ENCODE assay signal across 10 cellular contexts in genomic region chr17:43175213-43176118, GRCh38. TPM values are rescaled to one million over a fixed set of nuclear protein-coding genes. Genes with fewer than 3 reads are reported as not detected.
DNase-seq lines count a peak whose midpoint lies in the region; ATAC-seq, FAIRE-seq and TF ChIP-seq lines count a peak whose summit lies in the region.
"Had no signal": no experiment of that assay in that cellular context is flagged by ENCODE, and none has a peak within 500 bp of the region (broad histone marks: within the 10 kb centered on the region; RNA-seq: fewer than 3 reads in every experiment).

No MANE protein-coding gene starts in this region.

- peaks cover 26 to 30% of the 10 kb centered on the region in 2 donors for H3K4me1 ChIP-seq in kidney (ENCODE audit: control insufficient read depth in 1 of 2, insufficient read depth in 1 of 2, low read depth in 1 of 2, low read length in 2 of 2)
- peaks cover 42 to 60% of the 10 kb centered on the region in 2 donors for H3K4me1 ChIP-seq in thoracic aorta (ENCODE audit: control insufficient read depth in 1 of 2, low read depth in 2 of 2)

- H3K27ac ChIP-seq in kidney (ENCODE audit: low read depth in 2 of 2, low read length in 2 of 2) = peak overlapping the region; percentile 37 to 43
- H3K27ac ChIP-seq in thoracic aorta = peak overlapping the region; percentile 71 to 99
- H3K27ac ChIP-seq: BLaER1 had no signal

- TF ChIP-seq CTCF in kidney (IDR thresholded peaks at IDR 0.05; ENCODE audit: borderline replicate concordance, extremely low read depth, insufficient read depth) (no peak), thoracic aorta (IDR thresholded peaks at IDR 0.05) (no peak)

- H3K4me3 Mint-ChIP-seq in activated T-cell treated with anti-CD3 and anti-CD28 coated beads, Interleukin-2, amount 50 U/mL, for 24 hours = peak overlapping the region; percentile 64
- H3K4me3 Mint-ChIP-seq in activated naive CD8-positive, alpha-beta T cell treated with anti-CD3 and anti-CD28 coated beads for 36 hours = peak overlapping the region; percentile 65

- H3K36me3 ChIP-seq in kidney (ENCODE audit: control insufficient read depth in 1 of 2, insufficient read depth in 2 of 2, low read length in 2 of 2) (peaks cover 15 to 27% of the 10 kb centered on the region in 2 donors), thoracic aorta (peaks cover 27% of the 10 kb centered on the region)

- intact Hi-C loops in kidney (cut with DNase I) = no loop called here

- no peaks in the 10 kb centered on the region for H3K27me3 ChIP-seq in thoracic aorta (replicated peaks; ENCODE audit: insufficient read depth)
- H3K27me3 ChIP-seq: BLaER1 had no signal

- ATAC-seq in thoracic aorta (ENCODE audit: insufficient number of reproducible peaks, low FRiP score, low read depth) = peak; percentile 13

- H3K4me1 Mint-ChIP-seq in activated T-cell treated with anti-CD3 and anti-CD28 coated beads, Interleukin-2, amount 50 U/mL, for 24 hours (ENCODE audit: low read depth) = peaks cover 49% of the 10 kb centered on the region
- H3K4me1 Mint-ChIP-seq in activated naive CD8-positive, alpha-beta T cell treated with anti-CD3 and anti-CD28 coated beads for 36 hours = peaks cover 43% of the 10 kb centered on the region

- H3K9me3 Mint-ChIP-seq in activated T-cell treated with anti-CD3 and anti-CD28 coated beads, Interleukin-2, amount 50 U/mL, for 24 hours = no peaks in the 10 kb centered on the region
- no peaks in the 10 kb centered on the region for H3K9me3 Mint-ChIP-seq in activated naive CD8-positive, alpha-beta T cell treated with anti-CD3 and anti-CD28 coated beads for 36 hours

- FAIRE-seq in kidney (lab: Jason Lieb, UNC) (no peak), urothelium cell line (lab: Jason Lieb, UNC) (no peak)

- H3K4me3 ChIP-seq in kidney (ENCODE audit: low read length in 2 of 2) (peak overlapping the region; percentile 14 to 40), thoracic aorta (peak overlapping the region; percentile 47)
- H3K4me3 ChIP-seq: BLaER1 had no signal

- no peak overlapping the region for H3K9ac ChIP-seq in kidney (ENCODE audit: low read length in 2 of 2)
- H3K9ac ChIP-seq: BLaER1 had no signal

- H3K36me3 Mint-ChIP-seq in activated T-cell treated with anti-CD3 and anti-CD28 coated beads, Interleukin-2, amount 50 U/mL, for 24 hours (ENCODE audit: low read depth) = peaks cover 36% of the 10 kb centered on the region
- H3K36me3 Mint-ChIP-seq in activated naive CD8-positive, alpha-beta T cell treated with anti-CD3 and anti-CD28 coated beads for 36 hours = peaks cover 23% of the 10 kb centered on the region

- peak overlapping the region; percentile 97 for H3K27ac Mint-ChIP-seq in activated T-cell treated with anti-CD3 and anti-CD28 coated beads, Interleukin-2, amount 50 U/mL, for 24 hours
- peak overlapping the region; percentile 98 for H3K27ac Mint-ChIP-seq in activated naive CD8-positive, alpha-beta T cell treated with anti-CD3 and anti-CD28 coated beads for 36 hours

- no peak for DNase-seq in activated T-cell treated with anti-CD3 and anti-CD28 coated beads, Interleukin-2, amount 50 U/mL, for 24 hours
- no peak for DNase-seq in activated T-cell treated with anti-CD3 and anti-CD28 coated beads, Interleukin-2, amount 50 U/mL, for 1 hour
- DNase-seq in activated naive CD8-positive, alpha-beta T cell treated with anti-CD3 and anti-CD28 coated beads for 36 hours = no peak
- no peak for DNase-seq in kidney
- DNase-seq in thoracic aorta (ENCODE audit: low spot score) = no peak
- no peak for DNase-seq in urothelium cell line (ENCODE audit: low spot score)
- no peak for DNase-seq in NAMALWA (ENCODE audit: low spot score)
- DNase-seq in UCSD-AML1 (lab: John Stamatoyannopoulos, UW; ENCODE audit: unreplicated experiment) = no peak
- DNase-seq: aorta had no signal

- H3K27me3 Mint-ChIP-seq in activated T-cell treated with anti-CD3 and anti-CD28 coated beads, Interleukin-2, amount 50 U/mL, for 24 hours = no peaks in the 10 kb centered on the region
- H3K27me3 Mint-ChIP-seq in activated naive CD8-positive, alpha-beta T cell treated with anti-CD3 and anti-CD28 coated beads for 36 hours = no peaks in the 10 kb centered on the region

- H3K9me3 ChIP-seq in kidney (ENCODE audit: control insufficient read depth in 1 of 2, low read length in 2 of 2) (no peaks in the 10 kb centered on the region), thoracic aorta (no peaks in the 10 kb centered on the region)
- H3K9me3 ChIP-seq: BLaER1 had no signal

RNA-seq across cellular contexts. Expression of gene NBR1, which starts 4.5 kb away (rescaled TPM):
- 10 to 100 TPM; 36.7 to 36.9 TPM for total RNA-seq in activated naive CD8-positive, alpha-beta T cell treated with anti-CD3 and anti-CD28 coated beads for 36 hours
- total RNA-seq in kidney (88.9 TPM), thoracic aorta (100 to 1,000 TPM in 1 of 2 donors, 10 to 100 TPM in 1; 92.1 to 101 TPM)
- 50.4 TPM for polyA plus RNA-seq in kidney (ENCODE audit: insufficient read depth, low read depth, low replicate concordance)

RNA-seq across cellular contexts. Expression of gene TMEM106A, which starts 36.2 kb away (rescaled TPM):
- total RNA-seq in activated naive CD8-positive, alpha-beta T cell treated with anti-CD3 and anti-CD28 coated beads for 36 hours = 10 to 100 TPM in 1 of 2 experiments, 1 to 10 TPM in 1; 9.0 to 10.6 TPM
- total RNA-seq in kidney (18.1 TPM), thoracic aorta (10 to 100 TPM; 17.3 to 22.5 TPM)
- 15.7 TPM for polyA plus RNA-seq in kidney (ENCODE audit: insufficient read depth, low read depth, low replicate concordance)

RNA-seq across cellular contexts. Expression of gene BRCA1, which starts 50.3 kb away (rescaled TPM):
- total RNA-seq in activated naive CD8-positive, alpha-beta T cell treated with anti-CD3 and anti-CD28 coated beads for 36 hours = 10 to 100 TPM; 84.1 to 86.7 TPM
- total RNA-seq in kidney (5.1 TPM), thoracic aorta (10 to 100 TPM in 1 of 2 donors, 1 to 10 TPM in 1; 8.6 to 21.1 TPM)
- polyA plus RNA-seq in kidney (ENCODE audit: insufficient read depth, low read depth, low replicate concordance) = 1.4 TPM

RNA-seq across cellular contexts. Expression of gene CCDC200, which starts 53.0 kb away (rescaled TPM):
- total RNA-seq in activated naive CD8-positive, alpha-beta T cell treated with anti-CD3 and anti-CD28 coated beads for 36 hours = not detected
- total RNA-seq in kidney (not detected), thoracic aorta (not detected)
- not detected for polyA plus RNA-seq in kidney (ENCODE audit: insufficient read depth, low read depth, low replicate concordance)
- total RNA-seq: aorta had no signal
- polyA plus RNA-seq: aorta had no signal

RNA-seq across cellular contexts. Expression of gene RNU2-1, which starts 58.3 kb away (rescaled TPM):
- total RNA-seq in activated naive CD8-positive, alpha-beta T cell treated with anti-CD3 and anti-CD28 coated beads for 36 hours = 1,000 to 10,000 TPM; 3,764 to 4,468 TPM
- total RNA-seq in kidney (9,871 TPM), thoracic aorta (not detected)
- polyA plus RNA-seq in kidney (ENCODE audit: insufficient read depth, low read depth, low replicate concordance) = not detected
- polyA plus RNA-seq: aorta had no signal
